In the genomic region with DNA sequence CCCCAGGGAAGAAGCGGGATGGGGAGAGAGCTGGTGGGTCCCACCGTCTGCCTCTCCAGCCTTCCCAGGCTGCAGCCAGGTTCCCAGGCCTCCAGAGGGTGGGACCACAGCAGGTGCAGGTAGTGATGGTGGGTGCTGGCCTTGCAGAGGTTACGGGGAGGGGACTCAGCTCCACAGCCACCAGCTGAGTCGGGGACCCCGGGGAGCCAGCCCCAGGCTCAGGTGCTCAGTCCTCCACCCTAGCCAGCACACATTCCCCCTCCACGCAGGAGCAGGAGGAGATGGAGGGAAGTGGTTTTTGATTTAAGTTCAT, we compare ENCODE assay signal across 2 cellular contexts.
A peak's percentile ranks its signal among the peaks of the same experiment; 100 is the strongest.
TF ChIP-seq lines count a peak whose summit lies in the region.

No MANE protein-coding gene starts in this region.

TF ChIP-seq in GM23338, 12 proteins besides CTCF, POLR2A, EP300 and RAD21:
- no peak for TF ChIP-seq ZNF462 (CRISPR knock-in tag; IDR thresholded peaks at IDR 0.05)
- 0 out of 2 replicates have a peak, but pooled peaks have one; percentile 20 for TF ChIP-seq POLR2AphosphoS5 (IDR thresholded peaks at IDR 0.05; ENCODE audit: low read depth)
TF ChIP-seq in GM23338: peak in this region for 1.

TF ChIP-seq in K562, 482 proteins besides CTCF, POLR2A, EP300 and RAD21:
- TF ChIP-seq MITF (IDR thresholded peaks at IDR 0.05) (no peak), NR2F6 (CRISPR knock-in tag; IDR thresholded peaks at IDR 0.05) (no peak), MYC (IDR thresholded peaks at IDR 0.05; ENCODE audit: low read depth, low read length) (no peak), MYC (CRISPR knock-in tag; IDR thresholded peaks at IDR 0.05; ENCODE audit: borderline replicate concordance, low read depth) (no peak), RERE (CRISPR knock-in tag; IDR thresholded peaks at IDR 0.05; ENCODE audit: borderline replicate concordance) (no peak), LEF1 (IDR thresholded peaks at IDR 0.05) (no peak), U2AF2 (optimal IDR thresholded peaks at IDR 0.05; ENCODE audit: low read depth, low read length) (no peak), NCOA2 (IDR thresholded peaks at IDR 0.05; ENCODE audit: partially characterized antibody in 2 of 2) (no peak), ZNF24 (IDR thresholded peaks at IDR 0.05) (no peak), MEIS2 (IDR thresholded peaks at IDR 0.05; ENCODE audit: partially characterized antibody) (no peak), RBM25 (IDR thresholded peaks at IDR 0.05; ENCODE audit: low read depth, low read length, severe bottlenecking) (no peak), ZNF311 (CRISPR knock-in tag; IDR thresholded peaks at IDR 0.05) (no peak), POLR2G (IDR thresholded peaks at IDR 0.05; ENCODE audit: low read depth, low read length) (no peak), KDM4B (IDR thresholded peaks at IDR 0.05; ENCODE audit: borderline replicate concordance in 2 of 2, low read depth in 1 of 2) (no peak), CBX5 (IDR thresholded peaks at IDR 0.05; ENCODE audit: borderline replicate concordance, low read depth) (no peak), ZBTB11 (CRISPR knock-in tag; IDR thresholded peaks at IDR 0.05) (no peak), HMG20A (CRISPR knock-in tag; conservative IDR thresholded peaks at IDR 0.05) (no peak), ZNF140 (CRISPR knock-in tag; IDR thresholded peaks at IDR 0.05) (no peak)
- TF ChIP-seq, protein P1, sequence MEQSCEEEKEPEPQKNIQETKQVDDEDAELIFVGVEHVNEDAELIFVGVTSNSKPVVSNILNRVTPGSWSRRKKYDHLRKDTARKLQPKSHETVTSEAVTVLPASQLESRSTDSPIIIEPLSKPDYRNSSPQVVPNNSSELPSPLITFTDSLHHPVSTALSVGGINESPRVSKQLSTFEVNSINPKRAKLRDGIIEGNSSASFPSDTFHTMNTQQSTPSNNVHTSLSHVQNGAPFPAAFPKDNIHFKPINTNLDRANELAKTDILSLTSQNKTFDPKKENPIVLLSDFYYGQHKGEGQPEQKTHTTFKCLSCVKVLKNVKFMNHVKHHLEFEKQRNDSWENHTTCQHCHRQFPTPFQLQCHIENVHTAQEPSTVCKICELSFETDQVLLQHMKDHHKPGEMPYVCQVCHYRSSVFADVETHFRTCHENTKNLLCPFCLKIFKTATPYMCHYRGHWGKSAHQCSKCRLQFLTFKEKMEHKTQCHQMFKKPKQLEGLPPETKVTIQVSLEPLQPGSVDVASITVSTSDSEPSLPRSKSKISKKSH (CRISPR knock-in tag; IDR thresholded peaks at IDR 0.05) = no peak
- TF ChIP-seq, protein P2, sequence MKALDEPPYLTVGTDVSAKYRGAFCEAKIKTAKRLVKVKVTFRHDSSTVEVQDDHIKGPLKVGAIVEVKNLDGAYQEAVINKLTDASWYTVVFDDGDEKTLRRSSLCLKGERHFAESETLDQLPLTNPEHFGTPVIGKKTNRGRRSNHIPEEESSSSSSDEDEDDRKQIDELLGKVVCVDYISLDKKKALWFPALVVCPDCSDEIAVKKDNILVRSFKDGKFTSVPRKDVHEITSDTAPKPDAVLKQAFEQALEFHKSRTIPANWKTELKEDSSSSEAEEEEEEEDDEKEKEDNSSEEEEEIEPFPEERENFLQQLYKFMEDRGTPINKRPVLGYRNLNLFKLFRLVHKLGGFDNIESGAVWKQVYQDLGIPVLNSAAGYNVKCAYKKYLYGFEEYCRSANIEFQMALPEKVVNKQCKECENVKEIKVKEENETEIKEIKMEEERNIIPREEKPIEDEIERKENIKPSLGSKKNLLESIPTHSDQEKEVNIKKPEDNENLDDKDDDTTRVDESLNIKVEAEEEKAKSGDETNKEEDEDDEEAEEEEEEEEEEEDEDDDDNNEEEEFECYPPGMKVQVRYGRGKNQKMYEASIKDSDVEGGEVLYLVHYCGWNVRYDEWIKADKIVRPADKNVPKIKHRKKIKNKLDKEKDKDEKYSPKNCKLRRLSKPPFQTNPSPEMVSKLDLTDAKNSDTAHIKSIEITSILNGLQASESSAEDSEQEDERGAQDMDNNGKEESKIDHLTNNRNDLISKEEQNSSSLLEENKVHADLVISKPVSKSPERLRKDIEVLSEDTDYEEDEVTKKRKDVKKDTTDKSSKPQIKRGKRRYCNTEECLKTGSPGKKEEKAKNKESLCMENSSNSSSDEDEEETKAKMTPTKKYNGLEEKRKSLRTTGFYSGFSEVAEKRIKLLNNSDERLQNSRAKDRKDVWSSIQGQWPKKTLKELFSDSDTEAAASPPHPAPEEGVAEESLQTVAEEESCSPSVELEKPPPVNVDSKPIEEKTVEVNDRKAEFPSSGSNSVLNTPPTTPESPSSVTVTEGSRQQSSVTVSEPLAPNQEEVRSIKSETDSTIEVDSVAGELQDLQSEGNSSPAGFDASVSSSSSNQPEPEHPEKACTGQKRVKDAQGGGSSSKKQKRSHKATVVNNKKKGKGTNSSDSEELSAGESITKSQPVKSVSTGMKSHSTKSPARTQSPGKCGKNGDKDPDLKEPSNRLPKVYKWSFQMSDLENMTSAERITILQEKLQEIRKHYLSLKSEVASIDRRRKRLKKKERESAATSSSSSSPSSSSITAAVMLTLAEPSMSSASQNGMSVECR (CRISPR knock-in tag; IDR thresholded peaks at IDR 0.05) = no peak
TF ChIP-seq in K562: peak in this region for 0.
